Comparison of ENCODE assay signal across 8 cellular contexts in the genomic region with DNA sequence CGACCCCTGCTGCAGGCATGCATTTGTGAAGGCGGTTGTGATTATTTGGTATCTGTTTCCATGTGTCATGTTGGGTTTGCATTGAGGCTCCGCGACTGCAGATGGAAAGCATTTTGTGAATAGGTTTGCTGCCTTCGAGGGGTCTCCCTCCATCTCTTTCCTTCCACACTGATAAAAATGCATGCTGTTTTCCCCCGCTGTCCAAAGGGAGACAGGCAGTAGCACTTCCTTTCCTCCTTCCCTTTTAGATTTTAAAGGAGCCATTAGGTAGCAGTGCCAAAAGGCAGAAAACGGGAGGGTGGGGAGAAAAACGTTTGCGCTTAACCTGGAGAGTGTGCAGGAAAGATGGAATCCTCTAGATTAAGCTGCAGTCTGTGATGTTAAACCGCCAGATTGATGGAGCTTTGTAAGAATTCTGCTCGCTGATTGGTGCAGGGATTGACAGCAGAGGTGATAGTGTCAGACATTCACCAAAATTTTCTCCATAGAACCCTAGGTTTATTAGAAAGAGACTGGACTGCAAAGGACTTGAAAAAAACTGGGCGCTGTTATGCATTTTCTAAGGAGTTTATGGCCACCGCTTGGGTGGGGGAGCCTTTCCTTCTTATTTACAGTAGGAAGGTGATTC. TPM values are rescaled to one million over a fixed set of nuclear protein-coding genes. Genes with fewer than 3 reads are reported as not detected.
DNase-seq lines count a peak whose midpoint lies in the region; ATAC-seq and TF ChIP-seq lines count a peak whose summit lies in the region.

No MANE protein-coding gene starts in this region.

- peak overlapping the region; percentile 96 to 100 for H3K27ac Mint-ChIP-seq in activated naive CD4-positive, alpha-beta T cell treated with anti-CD3 and anti-CD28 coated beads, Interleukin-2, amount 50 U/mL, for 72 hours

- TF ChIP-seq CTCF in GM06990 (IDR thresholded peaks at IDR 0.05; ENCODE audit: insufficient read depth, low read length, poor library complexity, severe bottlenecking) (no peak), right atrium auricular region (IDR thresholded peaks at IDR 0.05) (no peak)

- no peaks in the 10 kb centered on the region for H3K9me3 Mint-ChIP-seq in activated naive CD4-positive, alpha-beta T cell treated with anti-CD3 and anti-CD28 coated beads, Interleukin-2, amount 50 U/mL, for 72 hours

- no peaks in the 10 kb centered on the region for H3K36me3 ChIP-seq in GM06990 (ENCODE audit: control insufficient read depth, insufficient read depth, low read length)
- no peaks in the 10 kb centered on the region for H3K36me3 ChIP-seq in right atrium auricular region

- H3K4me1 ChIP-seq in right atrium auricular region = peaks cover 0 to 53% of the 10 kb centered on the region in 2 donors

- peaks cover 15% of the 10 kb centered on the region in 2 donors for H3K36me3 Mint-ChIP-seq in activated naive CD4-positive, alpha-beta T cell treated with anti-CD3 and anti-CD28 coated beads, Interleukin-2, amount 50 U/mL, for 72 hours

- intact Hi-C loops in sciatic nerve (cut with DNase I) = loop anchor here (5.0 kb wide), 1 partner anchor 690 kb away; no protein-coding TSS in a partner anchor

- H3K9me3 ChIP-seq in right atrium auricular region = no peaks in the 10 kb centered on the region

- peak overlapping the region; percentile 89 to 92 for H3K27ac ChIP-seq in right atrium auricular region

- H3K4me3 ChIP-seq in GM06990 (replicated peaks; ENCODE audit: low read depth, low read length) (peak overlapping the region; percentile 77), right atrium auricular region (peak overlapping the region; percentile 76 to 87)

- peak in 1 of 2 donors; percentile 15 for ATAC-seq in activated naive CD4-positive, alpha-beta T cell treated with anti-CD3 and anti-CD28 coated beads, Interleukin-2, amount 50 U/mL, for 72 hours
- ATAC-seq in sciatic nerve (peak; percentile 1), HG03457 (IDR thresholded peaks at IDR 0.05; ENCODE audit: unreplicated experiment) (no peak)

- DNase-seq in GM06990 (ENCODE audit: extremely low read depth, insufficient read length) (no peak), NCI-H146 treated with DMSO at 0.1 percent for 48 hours (lab: John Stamatoyannopoulos, UW; ENCODE audit: unreplicated experiment) (peak; percentile 63), right atrium auricular region (ENCODE audit: low spot score) (no peak), sciatic nerve (ENCODE audit: low spot score) (no peak), cerebellar nuclear complex (lab: John Stamatoyannopoulos, UW) (no peak), AG08396 (ENCODE audit: low spot score) (no peak)
- no peak for DNase-seq in activated naive CD4-positive, alpha-beta T cell treated with anti-CD3 and anti-CD28 coated beads, Interleukin-2, amount 50 U/mL, for 72 hours (ENCODE audit: low spot score in 2 of 2)

- H3K27me3 ChIP-seq in GM06990 (replicated peaks; ENCODE audit: control insufficient read depth, insufficient read depth, low read length) = no peaks in the 10 kb centered on the region
- H3K27me3 ChIP-seq in right atrium auricular region = no peaks in the 10 kb centered on the region

RNA-seq across cellular contexts. Expression of gene MAPRE2, which starts 0.7 kb away (rescaled TPM):
- total RNA-seq in activated naive CD4-positive, alpha-beta T cell treated with anti-CD3 and anti-CD28 coated beads, Interleukin-2, amount 50 U/mL, for 72 hours = 10 to 100 TPM; 65.2 to 66.6 TPM
- total RNA-seq in right atrium auricular region = 100 to 1,000 TPM; 107 to 133 TPM
- 51.8 TPM for total RNA-seq in sciatic nerve
